8 cellular contexts compared by ENCODE assay signal in the genomic region with DNA sequence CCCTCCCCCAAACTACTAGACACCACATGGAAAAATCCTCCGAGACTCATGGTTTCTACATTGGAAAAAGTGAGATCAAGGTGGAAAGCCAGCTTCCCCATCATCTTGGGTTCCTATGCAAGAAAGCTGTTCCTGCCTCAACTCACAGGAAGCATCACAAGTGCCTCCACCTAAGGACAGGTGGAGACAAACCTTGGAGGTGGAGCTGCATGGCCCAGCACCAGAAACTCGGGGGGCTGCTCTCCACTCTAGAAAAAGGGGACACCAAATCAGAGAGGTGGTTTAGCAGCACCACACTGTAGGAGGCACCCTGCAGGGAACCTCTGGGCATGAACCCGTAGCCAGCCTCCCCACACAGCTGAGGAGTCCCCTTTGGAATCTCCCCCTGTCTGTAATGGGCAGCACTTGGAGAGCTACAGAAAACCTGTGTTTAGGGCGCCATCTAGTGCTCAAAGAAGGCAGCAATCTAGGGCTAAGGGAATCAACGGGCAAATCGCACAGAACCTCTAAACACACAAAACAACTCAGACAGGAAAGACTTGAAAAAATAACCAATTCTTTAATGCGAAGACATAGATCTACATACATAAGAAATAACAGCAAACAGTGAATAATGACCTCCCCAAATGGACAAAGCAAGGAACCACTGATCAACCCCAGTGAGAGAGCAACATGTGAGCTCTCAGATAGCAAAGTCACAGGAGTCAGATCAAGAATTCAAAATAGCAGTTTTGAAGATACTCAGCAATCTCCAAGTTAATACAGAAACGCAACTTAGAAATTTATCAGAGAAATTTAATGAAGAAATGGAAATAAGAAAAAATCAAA. TPM values are rescaled to one million over a fixed set of nuclear protein-coding genes. Genes with fewer than 3 reads are reported as not detected.
DNase-seq lines count a peak whose midpoint lies in the region; ATAC-seq and TF ChIP-seq lines count a peak whose summit lies in the region.

No MANE protein-coding gene starts in this region.

- TF ChIP-seq CTCF in AG04450 (IDR thresholded peaks at IDR 0.05; ENCODE audit: low read depth, low read length), result peak; percentile 79
- peak; percentile 61 to 71 (median 62) for TF ChIP-seq CTCF in esophagus muscularis mucosa (IDR thresholded peaks at IDR 0.05)
- peak; percentile 59 for TF ChIP-seq CTCF in nephron progenitor cell (IDR thresholded peaks at IDR 0.05)

- POLR2A ChIA-PET in AG04450 (lab: Yijun Ruan, JAX), result no interaction called here

- H3K27ac Mint-ChIP-seq in nephron progenitor cell, result no peak overlapping the region

- intact Hi-C loops in esophagus muscularis mucosa (cut with DNase I), result loop anchor here (10.0 kb wide), 1 partner anchor 89 kb away; no protein-coding TSS in a partner anchor

- DNase-seq in AG04450 (ENCODE audit: low read depth, low spot score), result peak; percentile 2
- peak; percentile 24 for DNase-seq in NOMO-1 treated with dmso at 0.1 percent for 144 hours (lab: John Stamatoyannopoulos, UW; ENCODE audit: unreplicated experiment)
- DNase-seq in activated T-cell treated with anti-CD3 and anti-CD28 coated beads for 4 hours, result peak; percentile 33
- DNase-seq in esophagus muscularis mucosa (ENCODE audit: extremely low spot score), result no peak
- peak; percentile 68 for DNase-seq in nephron progenitor cell
- DNase-seq in superior temporal gyrus (ENCODE audit: extremely low spot score), result peak; percentile 73

- CTCF ChIA-PET in AG04450 (lab: Charles Lee), result interaction anchor here (0.6 to 2.9 kb wide), 21 partner anchors 9 to 300 kb away, joined by 3 to 19 read pairs (median 4); a partner anchor contains a TSS

- H3K27me3 ChIP-seq in AG04450 (ENCODE audit: control insufficient read depth, insufficient read depth, low read length) (no peaks in the 10 kb centered on the region), esophagus muscularis mucosa (no peaks in the 10 kb centered on the region)

- no peak for TF ChIP-seq EP300 in esophagus muscularis mucosa (IDR thresholded peaks at IDR 0.05)

- WGBS in esophagus muscularis mucosa, result 23% methylated on average over 8 of the region's 8 CpGs

- TF ChIP-seq POLR2A in esophagus muscularis mucosa (IDR thresholded peaks at IDR 0.05; ENCODE audit: low read depth), result no peak

- no peaks in the 10 kb centered on the region for H3K4me1 ChIP-seq in esophagus muscularis mucosa

- H3K27ac ChIP-seq in AG04450 (ENCODE audit: low read depth, low read length) (no peak overlapping the region), esophagus muscularis mucosa (replicated peaks in 1 of 4) (no peak overlapping the region)

- no peaks in the 10 kb centered on the region for H3K36me3 ChIP-seq in esophagus muscularis mucosa

- H3K4me3 Mint-ChIP-seq in nephron progenitor cell, result no peak overlapping the region

- no peaks in the 10 kb centered on the region for H3K36me3 Mint-ChIP-seq in nephron progenitor cell (ENCODE audit: low read depth)

- peaks cover 26% of the 10 kb centered on the region for H3K9me3 Mint-ChIP-seq in nephron progenitor cell

- H3K4me3 ChIP-seq in AG04450 (ENCODE audit: low read depth, low read length) (no peak overlapping the region), esophagus muscularis mucosa (no peak overlapping the region)

- H3K9me3 ChIP-seq in AG04450 (ENCODE audit: control insufficient read depth, insufficient read depth, low read length) (no peaks in the 10 kb centered on the region), esophagus muscularis mucosa (no peaks in the 10 kb centered on the region)

- H3K4me1 Mint-ChIP-seq in nephron progenitor cell, result peaks cover 2% of the 10 kb centered on the region

- peak; percentile 65 for ATAC-seq in GM18498 (IDR thresholded peaks at IDR 0.05; ENCODE audit: unreplicated experiment)
- peak; percentile 66 for ATAC-seq in HG03378 (IDR thresholded peaks at IDR 0.05; ENCODE audit: unreplicated experiment)

- no peaks in the 10 kb centered on the region for H3K27me3 Mint-ChIP-seq in nephron progenitor cell (ENCODE audit: low read depth, poor library complexity)

RNA-seq across cellular contexts. Expression of a gene that starts 37.0 kb away (rescaled TPM):
- 8.9 and 9.0 TPM in 2 replicates for polyA plus RNA-seq in AG04450 (2011; rRNA removed)
- 10.2 and 20.3 TPM in 2 replicates for polyA minus RNA-seq in AG04450 (2011; rRNA and poly(A)+ RNA removed)
- 1 to 10 TPM; 7.9 to 9.1 (median 8.1) TPM for total RNA-seq in esophagus muscularis mucosa

RNA-seq across cellular contexts. Expression of a gene that starts 55.2 kb away (rescaled TPM):
- not detected in 2 replicates for polyA plus RNA-seq in AG04450 (2011; rRNA removed)
- not detected in 2 replicates for polyA minus RNA-seq in AG04450 (2011; rRNA and poly(A)+ RNA removed)
- total RNA-seq in esophagus muscularis mucosa, result not detected
